19 cellular contexts compared by ENCODE assay signal in genomic region chr13:75800545-75800944, GRCh38.
DNase-seq lines count a peak whose midpoint lies in the region; ATAC-seq and TF ChIP-seq lines count a peak whose summit lies in the region.
"Had no signal": no experiment of that assay in that cellular context is flagged by ENCODE, and none has a peak within 500 bp of the region (broad histone marks: within the 10 kb centered on the region; RNA-seq: fewer than 3 reads in every experiment).

No MANE protein-coding gene starts in this region.

- TF ChIP-seq CTCF in GM23338 (conservative IDR thresholded peaks at IDR 0.05; ENCODE audit: low read depth in 2 of 2) (peak in 1 of 2 experiments; percentile 45; a peak in 2 of 4 replicates), WERI-Rb-1 (IDR thresholded peaks at IDR 0.05; ENCODE audit: low read depth, low read length) (no peak)
- TF ChIP-seq CTCF in activated CD8-positive, alpha-beta T cell treated with anti-CD3 and anti-CD28 coated beads for 36 hours (IDR thresholded peaks at IDR 0.05) = no peak

- CTCF ChIA-PET in activated CD8-positive, alpha-beta T cell treated with anti-CD3 and anti-CD28 coated beads for 36 hours (lab: Charles Lee) = interaction anchor here (1.2 to 6.1 kb wide), 4 partner anchors 10 to 105 kb away, joined by 3 to 29 read pairs (median 6); no protein-coding TSS in a partner anchor
- CTCF ChIA-PET in naive thymus-derived CD4-positive, alpha-beta T cell (lab: Charles Lee) = no interaction called here

- H3F3A ChIP-seq in GM23338 (replicated peaks; ENCODE audit: low read depth) = peaks cover 4% of the 10 kb centered on the region; the same call in 1 of the 2 replicates

- peaks cover 69% of the 10 kb centered on the region for H3K4me1 Mint-ChIP-seq in GM23338
- H3K4me1 Mint-ChIP-seq in activated CD8-positive, alpha-beta T cell treated with anti-CD3 and anti-CD28 coated beads for 36 hours (ENCODE audit: low read depth) = peaks cover 53% of the 10 kb centered on the region
- peaks cover 15 to 77% (median 50%) of the 10 kb centered on the region in 7 donors for H3K4me1 Mint-ChIP-seq in naive thymus-derived CD4-positive, alpha-beta T cell

- POLR2A ChIA-PET in activated CD8-positive, alpha-beta T cell treated with anti-CD3 and anti-CD28 coated beads for 36 hours (lab: Charles Lee) = no interaction called here
- POLR2A ChIA-PET in naive thymus-derived CD4-positive, alpha-beta T cell (lab: Charles Lee) = interaction anchor here (7.2 kb wide), 1 partner anchor 39 kb away, joined by 81 read pairs; no protein-coding TSS in a partner anchor

- no peak overlapping the region for H2AFZ ChIP-seq in GM23338

- H3K4me1 ChIP-seq in GM23338 (ENCODE audit: insufficient read depth) = peaks cover 47% of the 10 kb centered on the region
- peaks cover 0 to 34% of the 10 kb centered on the region in 2 donors for H3K4me1 ChIP-seq in naive thymus-derived CD4-positive, alpha-beta T cell (ENCODE audit: control insufficient read depth in 2 of 2, insufficient read depth in 2 of 2, low read length in 2 of 2)

- peaks cover 5% of the 10 kb centered on the region for H3K27me3 Mint-ChIP-seq in GM23338 (ENCODE audit: insufficient read depth, low read depth, poor library complexity)
- H3K27me3 Mint-ChIP-seq in activated CD8-positive, alpha-beta T cell treated with anti-CD3 and anti-CD28 coated beads for 36 hours = no peaks in the 10 kb centered on the region
- no peaks in the 10 kb centered on the region for H3K27me3 Mint-ChIP-seq in naive thymus-derived CD4-positive, alpha-beta T cell
- H3K27me3 Mint-ChIP-seq: activated naive CD8-positive, alpha-beta T cell treated with anti-CD3 and anti-CD28 coated beads for 36 hours; CD4-positive, alpha-beta memory T cell; central memory CD8-positive, alpha-beta T cell had no signal

- H3K27me3 ChIP-seq in GM23338 (ENCODE audit: insufficient read depth) = no peaks in the 10 kb centered on the region
- H3K27me3 ChIP-seq in naive thymus-derived CD4-positive, alpha-beta T cell (ENCODE audit: control insufficient read depth in 2 of 2, insufficient read depth in 2 of 2, low read length in 2 of 2) = no peaks in the 10 kb centered on the region
- no peaks in the 10 kb centered on the region for H3K27me3 ChIP-seq in WERI-Rb-1 (ENCODE audit: insufficient read depth, low read depth, severe bottlenecking)

- no peak overlapping the region for H3K4me2 ChIP-seq in GM23338

- ATAC-seq in GM23338 = no peak
- no peak for ATAC-seq in activated CD8-positive, alpha-beta T cell treated with anti-CD3 and anti-CD28 coated beads for 36 hours
- ATAC-seq in naive thymus-derived CD4-positive, alpha-beta T cell = no peak
- ATAC-seq: activated CD4-positive, CD25-positive, alpha-beta regulatory T cell treated with anti-CD3 and anti-CD28 coated beads, Interleukin-2, amount 50 U/mL, for 24 hours; K562 had no signal

- H3K9me3 Mint-ChIP-seq in GM23338 = no peaks in the 10 kb centered on the region
- H3K9me3 Mint-ChIP-seq in activated CD8-positive, alpha-beta T cell treated with anti-CD3 and anti-CD28 coated beads for 36 hours = no peaks in the 10 kb centered on the region
- H3K9me3 Mint-ChIP-seq in naive thymus-derived CD4-positive, alpha-beta T cell = peaks cover 0 to 2% (median 0%) of the 10 kb centered on the region in 11 donors
- H3K9me3 Mint-ChIP-seq: activated naive CD8-positive, alpha-beta T cell treated with anti-CD3 and anti-CD28 coated beads for 36 hours; CD4-positive, alpha-beta memory T cell; central memory CD8-positive, alpha-beta T cell had no signal

- peaks cover 13% of the 10 kb centered on the region; the same call in 2 of the 3 replicates for H3K36me3 Mint-ChIP-seq in GM23338 (ENCODE audit: low read depth)
- H3K36me3 Mint-ChIP-seq in activated CD8-positive, alpha-beta T cell treated with anti-CD3 and anti-CD28 coated beads for 36 hours (ENCODE audit: low read depth) = peaks cover 15% of the 10 kb centered on the region
- H3K36me3 Mint-ChIP-seq in naive thymus-derived CD4-positive, alpha-beta T cell = peaks cover 18 to 66% (median 53%) of the 10 kb centered on the region in 5 donors

- DNase-seq in DMS 273 (lab: John Stamatoyannopoulos, UW; ENCODE audit: unreplicated experiment) (peak; percentile 26), DMS 273 treated with DMSO at 0.1 percent for 48 hours (lab: John Stamatoyannopoulos, UW) (no peak), GM23338 (ENCODE audit: low spot score) (peak; percentile 19), C1 segment of cervical spinal cord (lab: John Stamatoyannopoulos, UW) (no peak), WERI-Rb-1 (no peak), NCI-H1092 (lab: John Stamatoyannopoulos, UW) (no peak)
- DNase-seq in activated CD8-positive, alpha-beta T cell treated with anti-CD3 and anti-CD28 coated beads for 36 hours = no peak
- no peak for DNase-seq in naive thymus-derived CD4-positive, alpha-beta T cell
- DNase-seq: 8988T; activated naive CD8-positive, alpha-beta T cell treated with anti-CD3 and anti-CD28 coated beads for 36 hours; activated T-cell treated with anti-CD3 and anti-CD28 coated beads for 4 hours; CD4-positive, alpha-beta memory T cell; GDM1; NCI-H1436 treated with DMSO at 0.1 percent for 48 hours; NCI-H446 treated with DMSO at 0.1 percent for 48 hours; T-helper 1 cell had no signal

- no peak overlapping the region for H3K27ac ChIP-seq in GM23338 (ENCODE audit: low read depth)
- H3K27ac ChIP-seq in naive thymus-derived CD4-positive, alpha-beta T cell (ENCODE audit: low read depth, low read length) = no peak overlapping the region
- H3K27ac ChIP-seq in WERI-Rb-1 = no peak overlapping the region

- H3K4me3 ChIP-seq in GM23338 (no peak overlapping the region), WERI-Rb-1 (ENCODE audit: low read depth, low read length) (no peak overlapping the region)
- H3K4me3 ChIP-seq in naive thymus-derived CD4-positive, alpha-beta T cell (ENCODE audit: low read length) = no peak overlapping the region
- H3K4me3 ChIP-seq: K562 had no signal

- H3K4me3 Mint-ChIP-seq in GM23338 = no peak overlapping the region
- H3K4me3 Mint-ChIP-seq in activated CD8-positive, alpha-beta T cell treated with anti-CD3 and anti-CD28 coated beads for 36 hours = no peak overlapping the region
- H3K4me3 Mint-ChIP-seq in naive thymus-derived CD4-positive, alpha-beta T cell = peak overlapping the region in 4 of 10 donors; percentile 3 to 78 (median 18)
- H3K4me3 Mint-ChIP-seq: activated naive CD8-positive, alpha-beta T cell treated with anti-CD3 and anti-CD28 coated beads for 36 hours; CD4-positive, alpha-beta memory T cell; central memory CD8-positive, alpha-beta T cell had no signal

- intact Hi-C loops in activated CD8-positive, alpha-beta T cell treated with anti-CD3 and anti-CD28 coated beads for 36 hours (cut with micrococcal nuclease) = loop anchor here (2.0 to 5.0 kb wide), 2 partner anchors 40 to 103 kb away; no protein-coding TSS in a partner anchor
- intact Hi-C loops in naive thymus-derived CD4-positive, alpha-beta T cell (cut with micrococcal nuclease) = loop anchor here (5.0 kb wide), 3 partner anchors 42 to 1192 kb away; partner anchors contain the start of gene CLN5 (in 1 of the 2)

- no peaks in the 10 kb centered on the region for H3K9me2 ChIP-seq in GM23338 (ENCODE audit: insufficient read depth)

- no peaks in the 10 kb centered on the region for H3K9me3 ChIP-seq in naive thymus-derived CD4-positive, alpha-beta T cell (ENCODE audit: control insufficient read depth in 2 of 3, low read length in 3 of 3)
- no peaks in the 10 kb centered on the region for H3K9me3 ChIP-seq in WERI-Rb-1 (ENCODE audit: severe bottlenecking)

- no peaks in the 10 kb centered on the region for H3K79me2 ChIP-seq in GM23338 (replicated peaks; ENCODE audit: insufficient read depth)

- H3K27ac Mint-ChIP-seq in GM23338 = peak overlapping the region; percentile 67
- H3K27ac Mint-ChIP-seq in activated CD8-positive, alpha-beta T cell treated with anti-CD3 and anti-CD28 coated beads for 36 hours = peak overlapping the region; percentile 50
- peak overlapping the region in 8 of 9 donors; percentile 13 to 91 (median 50) for H3K27ac Mint-ChIP-seq in naive thymus-derived CD4-positive, alpha-beta T cell
- H3K27ac Mint-ChIP-seq: activated naive CD8-positive, alpha-beta T cell treated with anti-CD3 and anti-CD28 coated beads for 36 hours had no signal

- no peaks in the 10 kb centered on the region for H4K20me1 ChIP-seq in GM23338 (replicated peaks; ENCODE audit: insufficient read depth)

- H3K36me3 ChIP-seq in GM23338 (ENCODE audit: insufficient read depth) (no peaks in the 10 kb centered on the region), WERI-Rb-1 (no peaks in the 10 kb centered on the region)
- peaks cover 0 to 13% (median 0%) of the 10 kb centered on the region in 3 experiments for H3K36me3 ChIP-seq in naive thymus-derived CD4-positive, alpha-beta T cell (ENCODE audit: control insufficient read depth in 2 of 3, insufficient read depth in 3 of 3, low read length in 3 of 3)

TF ChIP-seq in GM23338, 12 proteins besides CTCF, POLR2A, EP300 and RAD21 (continues in another document):
- TF ChIP-seq ETS1 (IDR thresholded peaks at IDR 0.05) = no peak
- no peak for TF ChIP-seq JUNB (IDR thresholded peaks at IDR 0.05; ENCODE audit: unreplicated experiment)

Comparison
In these comparisons a context has a peak if more than half of its experiments do, and no peak if none do; other contexts are left out.
1. DNase-seq: peak in DMS 273 (single experiment) and GM23338 (single experiment); none in DMS 273 treated with DMSO at 0.1 percent for 48 hours (single experiment), activated CD8-positive, alpha-beta T cell treated with anti-CD3 and anti-CD28 coated beads for 36 hours (single experiment), naive thymus-derived CD4-positive, alpha-beta T cell (0 of 9), C1 segment of cervical spinal cord (0 of 14), WERI-Rb-1 (single experiment) and NCI-H1092 (single experiment).
2. Peak in every context shown above with its lines, with median percentiles within 50 percentile points of each other: H3K27ac Mint-ChIP-seq.